In genomic region chr4:135194477-135194876, GRCh38 we compare ENCODE assay signal across 9 cellular contexts.
"Had no signal": no experiment of that assay in that cellular context is flagged by ENCODE, and none has a peak within 500 bp of the region (broad histone marks: within the 10 kb centered on the region; RNA-seq: fewer than 3 reads in every experiment).

No MANE protein-coding gene starts in this region.

- H3K4me3 Mint-ChIP-seq: HFFc6 had no signal

- H3K9me3 Mint-ChIP-seq: HFFc6 had no signal

- H3K9me3 ChIP-seq: HAP-1 had no signal

- H3K4me3 ChIP-seq: GM23248, HAP-1, K562 had no signal

- H3K27ac Mint-ChIP-seq: HFFc6 had no signal

- H2AFZ ChIP-seq: GM23248 had no signal

- DNase-seq: GM23248, GOT3, H7, HFFc6 had no signal

- H3K9ac ChIP-seq: GM23248 had no signal

- ATAC-seq: HCT116, HepG2, K562 had no signal

- H3K36me3 ChIP-seq: HAP-1 had no signal

- H3K4me1 ChIP-seq: HAP-1 had no signal

- H3K27ac ChIP-seq: GM23248, HL-60 had no signal
